1 cellular context compared by ENCODE assay signal in the genomic region with DNA sequence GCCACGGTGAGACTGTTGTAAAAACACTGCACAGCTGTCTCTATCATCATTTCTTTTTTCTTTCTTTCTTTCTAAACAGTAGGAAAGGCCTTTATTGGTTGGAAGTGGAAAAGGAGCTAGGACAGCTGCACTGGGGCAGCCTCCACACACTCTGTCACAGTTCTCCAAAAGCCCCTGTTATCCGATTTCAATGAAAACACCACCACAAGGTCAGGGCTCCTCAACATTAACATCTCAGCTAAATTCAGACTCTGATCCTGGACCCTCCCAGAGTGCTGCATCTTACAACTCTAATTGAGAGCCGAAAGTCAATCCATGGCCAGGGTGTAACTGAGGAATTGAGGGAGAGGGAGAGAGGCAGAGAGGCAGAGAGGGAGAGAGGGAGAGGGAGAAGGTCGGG.
TF ChIP-seq lines count a peak whose summit lies in the region.

No MANE protein-coding gene starts in this region.

TF ChIP-seq in HepG2, 621 proteins besides CTCF, POLR2A, EP300 and RAD21:
- TF ChIP-seq, protein P1, sequence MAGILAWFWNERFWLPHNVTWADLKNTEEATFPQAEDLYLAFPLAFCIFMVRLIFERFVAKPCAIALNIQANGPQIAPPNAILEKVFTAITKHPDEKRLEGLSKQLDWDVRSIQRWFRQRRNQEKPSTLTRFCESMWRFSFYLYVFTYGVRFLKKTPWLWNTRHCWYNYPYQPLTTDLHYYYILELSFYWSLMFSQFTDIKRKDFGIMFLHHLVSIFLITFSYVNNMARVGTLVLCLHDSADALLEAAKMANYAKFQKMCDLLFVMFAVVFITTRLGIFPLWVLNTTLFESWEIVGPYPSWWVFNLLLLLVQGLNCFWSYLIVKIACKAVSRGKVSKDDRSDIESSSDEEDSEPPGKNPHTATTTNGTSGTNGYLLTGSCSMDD (CRISPR knock-in tag; IDR thresholded peaks at IDR 0.05) = no peak
